Comparison of ENCODE assay signal across 8 cellular contexts in genomic region chr11:63915961-63916836, GRCh38.
DNase-seq lines count a peak whose midpoint lies in the region; ATAC-seq lines count a peak whose summit lies in the region.

No MANE protein-coding gene starts in this region.

- H3K4me3 ChIP-seq in iPS DF 6.9 (ENCODE audit: low read length): peak overlapping the region; percentile 65

- no CpG with 5 or more reads among the region's 56 CpGs for WGBS in iPS DF 6.9 (ENCODE audit: insufficient coverage, insufficient read length)

- H3K4me1 ChIP-seq in iPS DF 6.9 (ENCODE audit: control insufficient read depth, insufficient read depth, low read length): peaks cover 13% of the 10 kb centered on the region

- H3K36me3 ChIP-seq in iPS DF 6.9 (ENCODE audit: control insufficient read depth, insufficient read depth, low read length): peaks cover 8% of the 10 kb centered on the region

- no peak overlapping the region for H3K27ac ChIP-seq in iPS DF 6.9 (ENCODE audit: low read length)

- H3K9me3 ChIP-seq in iPS DF 6.9 (ENCODE audit: control insufficient read depth, insufficient read depth, low read length): no peaks in the 10 kb centered on the region

- DNase-seq in AG08396 (ENCODE audit: low spot score) (peak; percentile 79), NCI-H748 (lab: John Stamatoyannopoulos, UW; ENCODE audit: unreplicated experiment) (peak; percentile 84), amniotic epithelial cell (ENCODE audit: low read depth) (peak; percentile 17), iPS DF 6.9 (ENCODE audit: low read depth, low spot score) (no peak), NCI-H2107 (lab: John Stamatoyannopoulos, UW) (no peak), SKM-1 (lab: John Stamatoyannopoulos, UW; ENCODE audit: unreplicated experiment) (no peak)
- DNase-seq in stimulated activated CD4-positive, alpha-beta T cell treated with anti-CD3 and anti-CD28 coated beads, Interleukin-2, amount 100 ng/mL, for 24 hours: peak; percentile 42 to 50

- H3K27me3 ChIP-seq in iPS DF 6.9 (ENCODE audit: control insufficient read depth, insufficient read depth, low read length): no peaks in the 10 kb centered on the region

- peak; percentile 15 for ATAC-seq in GM18868 (IDR thresholded peaks at IDR 0.05; ENCODE audit: unreplicated experiment)

Comparison
In these comparisons a context has a peak if more than half of its experiments do, and no peak if none do; other contexts are left out.
1. DNase-seq: peak in AG08396 (single experiment), NCI-H748 (single experiment), amniotic epithelial cell (single experiment) and stimulated activated CD4-positive, alpha-beta T cell treated with anti-CD3 and anti-CD28 coated beads, Interleukin-2, amount 100 ng/mL, for 24 hours (2 of 2); none in iPS DF 6.9 (single experiment), NCI-H2107 (single experiment) and SKM-1 (single experiment).